In the genomic region with DNA sequence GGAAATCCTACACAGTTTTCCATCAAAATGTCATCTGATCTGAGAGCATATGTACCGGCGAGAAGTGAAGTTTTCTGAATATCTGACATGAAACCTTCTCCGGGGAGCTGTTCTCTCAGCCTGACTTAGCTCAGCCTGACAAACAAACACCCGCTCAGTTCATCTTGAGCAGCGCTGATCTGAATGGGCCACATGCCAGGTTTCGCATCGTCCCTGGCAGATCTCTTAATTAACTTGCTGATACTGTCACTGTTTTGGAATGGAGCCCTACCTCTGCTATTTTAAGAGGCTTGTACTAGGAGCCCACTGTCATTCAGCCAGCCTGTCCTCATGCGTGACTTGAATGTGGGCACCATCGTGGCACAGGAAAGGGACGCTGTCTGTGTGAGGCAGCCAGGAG, we compare ENCODE assay signal across 1 cellular context.
TF ChIP-seq lines count a peak whose summit lies in the region.

No MANE protein-coding gene starts in this region.

TF ChIP-seq in IMR-90, 13 proteins besides CTCF, POLR2A, EP300 and RAD21 (continued from another document):
- no peak for TF ChIP-seq FOS (IDR thresholded peaks at IDR 0.05; ENCODE audit: low read depth, low read length)
- no peak for TF ChIP-seq MXI1 (IDR thresholded peaks at IDR 0.05; ENCODE audit: borderline replicate concordance, low read depth, low read length)
- TF ChIP-seq, protein P1, sequence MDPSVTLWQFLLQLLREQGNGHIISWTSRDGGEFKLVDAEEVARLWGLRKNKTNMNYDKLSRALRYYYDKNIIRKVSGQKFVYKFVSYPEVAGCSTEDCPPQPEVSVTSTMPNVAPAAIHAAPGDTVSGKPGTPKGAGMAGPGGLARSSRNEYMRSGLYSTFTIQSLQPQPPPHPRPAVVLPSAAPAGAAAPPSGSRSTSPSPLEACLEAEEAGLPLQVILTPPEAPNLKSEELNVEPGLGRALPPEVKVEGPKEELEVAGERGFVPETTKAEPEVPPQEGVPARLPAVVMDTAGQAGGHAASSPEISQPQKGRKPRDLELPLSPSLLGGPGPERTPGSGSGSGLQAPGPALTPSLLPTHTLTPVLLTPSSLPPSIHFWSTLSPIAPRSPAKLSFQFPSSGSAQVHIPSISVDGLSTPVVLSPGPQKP (IDR thresholded peaks at IDR 0.05; ENCODE audit: borderline replicate concordance, low read depth, low read length), result no peak
- TF ChIP-seq CEBPB (IDR thresholded peaks at IDR 0.05; ENCODE audit: low read depth, low read length), result no peak
